Comparison of ENCODE assay signal across 20 cellular contexts in the genomic region with DNA sequence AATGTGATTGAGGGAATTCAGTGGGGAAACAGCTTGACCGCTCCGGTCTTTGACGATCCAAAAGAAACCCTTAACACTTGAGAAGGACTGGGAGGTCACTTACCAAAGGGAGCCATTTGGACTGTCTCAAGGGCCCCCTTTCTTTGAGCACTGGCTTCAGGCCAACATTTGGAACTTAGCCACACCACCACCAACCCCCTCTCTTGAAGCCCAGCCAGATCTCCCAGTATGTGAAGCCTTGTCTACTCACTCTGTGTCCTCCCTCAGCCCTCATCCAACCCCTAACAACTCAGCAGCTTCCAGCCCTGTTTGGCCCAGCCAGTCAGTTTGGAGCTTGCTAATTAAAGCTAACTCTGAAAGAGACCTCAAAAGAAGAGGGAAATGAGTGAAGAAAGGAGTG. TPM values are rescaled to one million over a fixed set of nuclear protein-coding genes. Genes with fewer than 3 reads are reported as not detected.
DNase-seq lines count a peak whose midpoint lies in the region; FAIRE-seq and TF ChIP-seq lines count a peak whose summit lies in the region.
"Had no signal": no experiment of that assay in that cellular context is flagged by ENCODE, and none has a peak within 500 bp of the region (broad histone marks: within the 10 kb centered on the region; RNA-seq: fewer than 3 reads in every experiment).

No MANE protein-coding gene starts in this region.

- peak overlapping the region; percentile 27 to 83 (median 60) for H3K27ac ChIP-seq in esophagus squamous epithelium
- peak overlapping the region; percentile 79 for H3K27ac ChIP-seq in muscle layer of colon (ENCODE audit: low read depth, low read length)
- H3K27ac ChIP-seq in subcutaneous abdominal adipose tissue (ENCODE audit: low read depth, low read length) = peak overlapping the region; percentile 96
- H3K27ac ChIP-seq: neural progenitor cell, VCaP had no signal

- no peak for FAIRE-seq in D721Med (lab: Jason Lieb, UNC)
- FAIRE-seq: GM12891 had no signal

- intact Hi-C loops in esophagus squamous epithelium (cut with DNase I) = no loop called here

- H3K9ac ChIP-seq in muscle layer of colon (ENCODE audit: low read length) = peak overlapping the region; percentile 41
- peak overlapping the region; percentile 48 to 94 (median 74) for H3K9ac ChIP-seq in subcutaneous abdominal adipose tissue (ENCODE audit: low read length in 5 of 5)
- H3K9ac ChIP-seq: neural progenitor cell had no signal

- TF ChIP-seq CTCF in esophagus squamous epithelium (IDR thresholded peaks at IDR 0.05) = no peak
- TF ChIP-seq CTCF in D721Med (IDR thresholded peaks at IDR 0.05; ENCODE audit: insufficient read depth, missing control alignments) = no peak

- DNase-seq in amygdala (lab: John Stamatoyannopoulos, UW) = peak in 29 of 56 donors; percentile 13 to 68 (median 42)
- DNase-seq in esophagus squamous epithelium (lab: John Stamatoyannopoulos, UW) = no peak
- no peak for DNase-seq in D721Med (ENCODE audit: insufficient read length, low spot score)
- DNase-seq in T1000 (lab: John Stamatoyannopoulos, UW) = no peak
- DNase-seq in cerebellar cortex (ENCODE audit: low spot score) = no peak
- no peak for DNase-seq in activated CD8-positive, alpha-beta memory T cell treated with anti-CD3 and anti-CD28 coated beads for 24 hours
- DNase-seq: adrenal gland, Caco-2, GDM1, mesendoderm, NCI-H1694 treated with DMSO at 0.1 percent for 48 hours, NCI-H510A treated with DMSO at 0.1 percent for 48 hours, retina, SHP77 treated with DMSO at 0.1 percent for 48 hours had no signal

- H3K4me1 ChIP-seq in esophagus squamous epithelium = peaks cover 23 to 59% (median 27%) of the 10 kb centered on the region in 3 donors
- peaks cover 53% of the 10 kb centered on the region for H3K4me1 ChIP-seq in muscle layer of colon (ENCODE audit: insufficient read depth, low read length)
- peaks cover 9 to 82% (median 63%) of the 10 kb centered on the region in 5 donors for H3K4me1 ChIP-seq in subcutaneous abdominal adipose tissue (ENCODE audit: control insufficient read depth in 5 of 5, insufficient read depth in 5 of 5, low read length in 5 of 5)

- TF ChIP-seq POLR2A in esophagus squamous epithelium (IDR thresholded peaks at IDR 0.05) = no peak

- H3K36me3 ChIP-seq in esophagus squamous epithelium = no peaks in the 10 kb centered on the region
- H3K36me3 ChIP-seq in muscle layer of colon (ENCODE audit: insufficient read depth, low read length) = no peaks in the 10 kb centered on the region
- H3K36me3 ChIP-seq in subcutaneous abdominal adipose tissue (ENCODE audit: control insufficient read depth in 5 of 5, insufficient read depth in 5 of 5, low read length in 5 of 5) = no peaks in the 10 kb centered on the region
- H3K36me3 ChIP-seq: adrenal gland, MG63, neural progenitor cell had no signal

- H3K27me3 ChIP-seq in esophagus squamous epithelium (peaks cover 0 to 21% (median 0%) of the 10 kb centered on the region in 4 donors), muscle layer of colon (ENCODE audit: control insufficient read depth in 1 of 2, insufficient read depth in 2 of 2, low read length in 2 of 2) (no peaks in the 10 kb centered on the region), subcutaneous abdominal adipose tissue (ENCODE audit: control insufficient read depth in 5 of 5, insufficient read depth in 4 of 5, low read length in 5 of 5) (no peaks in the 10 kb centered on the region)
- H3K27me3 ChIP-seq: adrenal gland, MG63 had no signal

- no peak overlapping the region for H3K4me3 ChIP-seq in esophagus squamous epithelium
- H3K4me3 ChIP-seq in muscle layer of colon (ENCODE audit: low read depth in 1 of 2, low read length in 2 of 2) = peak overlapping the region in 1 of 2 donors; percentile 23
- peak overlapping the region; percentile 58 to 84 (median 67) for H3K4me3 ChIP-seq in subcutaneous abdominal adipose tissue (ENCODE audit: low read depth in 1 of 5, low read length in 5 of 5)
- H3K4me3 ChIP-seq: adrenal gland, MG63, neural progenitor cell had no signal

- H3K9me3 ChIP-seq in esophagus squamous epithelium = no peaks in the 10 kb centered on the region
- no peaks in the 10 kb centered on the region for H3K9me3 ChIP-seq in muscle layer of colon (ENCODE audit: low read length)
- no peaks in the 10 kb centered on the region for H3K9me3 ChIP-seq in subcutaneous abdominal adipose tissue (ENCODE audit: control insufficient read depth in 5 of 5, low read length in 5 of 5)
- H3K9me3 ChIP-seq: adrenal gland, Caco-2, MG63 had no signal

- WGBS in esophagus squamous epithelium, 2 donors = 48 to 71% methylated on average over 3 of the region's 3 CpGs

RNA-seq across cellular contexts. Expression of a gene that starts 3.7 kb away (rescaled TPM):
- 100 to 1,000 TPM; 117 to 211 (median 178) TPM for total RNA-seq in esophagus squamous epithelium

RNA-seq across cellular contexts. Expression of a gene that starts 4.5 kb away (rescaled TPM):
- 10 to 100 TPM in 2 of 4 donors, 1 to 10 TPM in 2; 1.1 to 26.3 (median 10.5) TPM for total RNA-seq in esophagus squamous epithelium

RNA-seq across cellular contexts. Expression of a gene that starts 8.0 kb away (rescaled TPM):
- 10 to 100 TPM in 1 of 4 donors, 1 to 10 TPM in 3; 1.3 to 13.5 (median 4.1) TPM for total RNA-seq in esophagus squamous epithelium

RNA-seq across cellular contexts. Expression of a gene that starts 16.7 kb away (rescaled TPM):
- total RNA-seq in esophagus squamous epithelium = 100 to 1,000 TPM; 144 to 349 (median 264) TPM

RNA-seq across cellular contexts. Expression of a gene that starts 30.8 kb away (rescaled TPM):
- 1 to 10 TPM in 3 of 4 donors, under 1 TPM in 1; 0.19 to 1.9 (median 1.5) TPM for total RNA-seq in esophagus squamous epithelium

Comparison
In these comparisons a context has a peak if more than half of its experiments do, and no peak if none do; other contexts are left out.
1. DNase-seq: peak in amygdala (29 of 56); none in esophagus squamous epithelium (single experiment), D721Med (single experiment), T1000 (single experiment), cerebellar cortex (single experiment) and activated CD8-positive, alpha-beta memory T cell treated with anti-CD3 and anti-CD28 coated beads for 24 hours (single experiment).
2. H3K4me3 ChIP-seq: peak in subcutaneous abdominal adipose tissue (5 of 5); none in esophagus squamous epithelium (0 of 4).
3. Peak in every context shown above with its lines, with median percentiles within 50 percentile points of each other: H3K27ac ChIP-seq.